ENCODE assay signal across 8 cellular contexts in genomic region chr1:19974822-19975416, GRCh38. TPM values are rescaled to one million over a fixed set of nuclear protein-coding genes. Genes with fewer than 3 reads are reported as not detected.
DNase-seq lines count a peak whose midpoint lies in the region; ATAC-seq, FAIRE-seq and TF ChIP-seq lines count a peak whose summit lies in the region.

No MANE protein-coding gene starts in this region.

- no peak for ATAC-seq in GM19324 (IDR thresholded peaks at IDR 0.05; ENCODE audit: low FRiP score, unreplicated experiment)

- peak; percentile 85 for DNase-seq in AG08396 (ENCODE audit: low spot score)
- peak; percentile 23 for DNase-seq in GM12891 (ENCODE audit: insufficient read length, low spot score)
- peak; percentile 30 for DNase-seq in NCI-H524 treated with DMSO at 0.1 percent for 48 hours (lab: John Stamatoyannopoulos, UW)
- DNase-seq in amniotic epithelial cell (ENCODE audit: low read depth): peak; percentile 84
- DNase-seq in hippocampal formation (lab: John Stamatoyannopoulos, UW): peak; percentile 8 to 24
- peak; percentile 1 for DNase-seq in smooth muscle cell of the brain vasculature (ENCODE audit: low read depth, low spot score)
- no peak for DNase-seq in activated effector memory CD4-positive, alpha-beta T cell treated with Interleukin-2 at 50 U/mL for 16 hours

- no peak for TF ChIP-seq POLR2A in GM12891 (IDR thresholded peaks at IDR 0.05; ENCODE audit: low read depth, low read length)

- peak; percentile 50 for FAIRE-seq in GM12891 (lab: Jason Lieb, UNC)

TF ChIP-seq in GM12891, 5 proteins besides CTCF, POLR2A, EP300 and RAD21:
- TF ChIP-seq PAX5 (IDR thresholded peaks at IDR 0.05; ENCODE audit: insufficient read depth, low read length, severe bottlenecking) (no peak), POU2F2 (IDR thresholded peaks at IDR 0.05; ENCODE audit: low read depth, low read length) (no peak), POLR2AphosphoS5 (IDR thresholded peaks at IDR 0.05; ENCODE audit: low read depth, low read length) (no peak), TAF1 (IDR thresholded peaks at IDR 0.05; ENCODE audit: low read depth, low read length) (no peak), SPI1 (IDR thresholded peaks at IDR 0.05; ENCODE audit: low read depth, low read length) (no peak)

RNA-seq across cellular contexts. Expression of gene PLA2G2A, which starts 4.5 kb away (rescaled TPM):
- polyA plus RNA-seq in GM12891 (2012; ENCODE audit: low read depth, missing spikeins): not detected

RNA-seq across cellular contexts. Expression of gene PLA2G2E, which starts 51.5 kb away (rescaled TPM):
- not detected for polyA plus RNA-seq in GM12891 (2012; ENCODE audit: low read depth, missing spikeins)
